ENCODE assay signal across 12 cellular contexts in the genomic region with DNA sequence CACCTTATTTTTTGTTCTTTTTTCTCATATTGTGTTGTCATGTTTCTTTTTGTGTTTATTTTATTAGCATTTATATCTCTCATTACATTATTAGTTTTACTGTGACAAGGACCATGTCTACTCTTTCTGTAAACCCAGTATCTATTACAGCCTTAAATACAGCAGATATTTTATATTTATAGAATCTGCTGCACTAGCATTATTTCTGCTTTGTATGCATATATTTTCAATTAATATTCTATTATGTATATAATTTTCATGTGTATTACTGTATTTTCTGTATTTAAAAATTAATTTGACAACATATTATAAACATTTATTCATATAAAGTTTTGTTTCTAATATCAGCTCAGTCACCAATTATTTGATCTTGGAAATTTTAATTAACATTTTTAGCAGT. TPM values are rescaled to one million over a fixed set of nuclear protein-coding genes. Genes with fewer than 3 reads are reported as not detected.
"Had no signal": no experiment of that assay in that cellular context is flagged by ENCODE, and none has a peak within 500 bp of the region (broad histone marks: within the 10 kb centered on the region; RNA-seq: fewer than 3 reads in every experiment).

No MANE protein-coding gene starts in this region.

- H3K27ac Mint-ChIP-seq: HFFc6, IgD-negative memory B cell had no signal

- DNase-seq: GM23248, GOT3, H7, HFFc6, Kasumi-1, KG1 had no signal

- H3K4me1 ChIP-seq: HAP-1 had no signal

- H3K9ac ChIP-seq: GM23248 had no signal

- H3K36me3 ChIP-seq: HAP-1 had no signal

- H3K27me3 Mint-ChIP-seq: IgD-negative memory B cell had no signal

- H3K9me3 ChIP-seq: HAP-1 had no signal

- H3K27ac ChIP-seq: GM23248 had no signal

- H3K4me1 Mint-ChIP-seq: IgD-negative memory B cell had no signal

- FAIRE-seq: HTR-8/SVneo had no signal

- ATAC-seq: HCT116 had no signal

- H3K4me3 ChIP-seq: GM23248, HAP-1 had no signal

- H2AFZ ChIP-seq: GM23248 had no signal

- H3K36me3 Mint-ChIP-seq: IgD-negative memory B cell had no signal

- H3K4me3 Mint-ChIP-seq: HFFc6, IgD-negative memory B cell had no signal

RNA-seq across cellular contexts. Expression of a gene that starts 19.5 kb away (rescaled TPM):
- total RNA-seq: GM23248, H4, H7, HT-29 had no signal
- polyA plus RNA-seq: GM23248, IgD-negative memory B cell had no signal
